13 cellular contexts compared by ENCODE assay signal in the genomic region with DNA sequence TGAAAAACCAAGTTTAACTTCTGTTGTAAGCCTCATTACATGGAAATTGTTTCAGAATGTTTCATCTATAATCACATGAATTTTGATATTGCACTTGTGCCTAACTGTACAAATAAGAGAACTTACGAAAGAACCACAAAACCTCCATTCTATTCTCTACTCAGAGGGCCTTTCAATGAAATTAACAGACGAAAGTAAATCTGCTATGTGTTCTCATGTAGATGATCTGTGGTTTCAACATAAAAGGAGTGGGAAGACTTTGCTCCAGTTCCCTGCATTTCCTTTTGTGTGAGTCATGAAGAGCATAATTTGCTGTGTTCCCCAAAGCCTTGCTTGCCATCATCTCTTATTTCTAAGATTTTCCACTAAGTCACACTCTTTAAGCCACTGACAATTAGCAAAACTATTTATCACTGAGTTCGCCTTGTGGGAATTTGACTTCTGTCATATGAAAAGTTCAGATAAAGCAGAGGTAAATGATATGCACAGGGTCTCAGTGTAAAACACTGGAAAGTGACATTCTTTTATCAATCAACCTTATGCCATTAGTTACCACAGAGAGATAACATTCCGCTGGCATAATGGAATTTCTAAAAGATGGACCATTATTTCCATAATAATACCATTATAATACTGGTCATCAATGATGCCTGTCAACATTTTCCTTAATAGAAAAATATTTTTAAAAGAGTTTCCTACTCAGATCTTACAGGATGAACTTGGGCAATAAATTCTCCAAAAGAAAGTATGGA.
DNase-seq lines count a peak whose midpoint lies in the region; ATAC-seq, FAIRE-seq and TF ChIP-seq lines count a peak whose summit lies in the region.
"Had no signal": no experiment of that assay in that cellular context is flagged by ENCODE, and none has a peak within 500 bp of the region (broad histone marks: within the 10 kb centered on the region; RNA-seq: fewer than 3 reads in every experiment).

No MANE protein-coding gene starts in this region.

- H3K9me3 ChIP-seq in HUES64 (ENCODE audit: insufficient read depth, low read depth, low read length), result no peaks in the 10 kb centered on the region

- peaks cover 37% of the 10 kb centered on the region for H3K4me1 ChIP-seq in HUES64 (ENCODE audit: insufficient read depth, low read length)

- H3K36me3 ChIP-seq in HUES64 (ENCODE audit: insufficient read depth, low read length) (no peaks in the 10 kb centered on the region), kidney epithelial cell (ENCODE audit: control insufficient read depth, insufficient read depth, low read length) (no peaks in the 10 kb centered on the region)

- no peaks in the 10 kb centered on the region for H3K27me3 ChIP-seq in HUES64 (ENCODE audit: insufficient read depth, low read length)
- no peaks in the 10 kb centered on the region for H3K27me3 ChIP-seq in kidney epithelial cell (ENCODE audit: control insufficient read depth, insufficient read depth, low read length)

- H3K9ac ChIP-seq in HUES64 (ENCODE audit: low read depth, low read length), result no peak overlapping the region

- no peak for FAIRE-seq in D721Med (lab: Jason Lieb, UNC)

- TF ChIP-seq CTCF in AG10803 (conservative IDR thresholded peaks at IDR 0.05; ENCODE audit: low read length) (no peak), kidney epithelial cell (IDR thresholded peaks at IDR 0.05; ENCODE audit: insufficient read depth, low read length, poor library complexity, severe bottlenecking) (no peak), D721Med (IDR thresholded peaks at IDR 0.05; ENCODE audit: insufficient read depth, missing control alignments) (no peak)

- peak overlapping the region; percentile 28; the same call in 1 of the 2 replicates for H3K27ac ChIP-seq in HUES64 (ENCODE audit: low read depth, low read length)

- ATAC-seq in GM21825 (IDR thresholded peaks at IDR 0.05; ENCODE audit: unreplicated experiment) (no peak), HG02840 (IDR thresholded peaks at IDR 0.05; ENCODE audit: low FRiP score, unreplicated experiment) (no peak)

- H3K4me3 ChIP-seq in AG10803 (ENCODE audit: low read length), result no peak overlapping the region
- no peak overlapping the region for H3K4me3 ChIP-seq in HUES64 (ENCODE audit: low read length)
- H3K4me3 ChIP-seq in kidney epithelial cell (ENCODE audit: low read depth, low read length), result no peak overlapping the region

- WGBS in HUES64, result 76% methylated on average over 3 of the region's 4 CpGs

- DNase-seq in AG10803 (ENCODE audit: low read depth), result peak; percentile 67
- DNase-seq in astrocyte of the hippocampus (ENCODE audit: low read depth, low spot score), result peak; percentile 91
- peak; percentile 21 for DNase-seq in kidney epithelial cell (ENCODE audit: low read depth)
- DNase-seq in D721Med (ENCODE audit: insufficient read length, low spot score), result no peak
- DNase-seq in DMS153 treated with DMSO at 0.1 percent for 48 hours (lab: John Stamatoyannopoulos, UW; ENCODE audit: unreplicated experiment), result no peak
- DNase-seq: CD4-positive, CD25-positive, alpha-beta regulatory T cell; effector CD4-positive, alpha-beta T cell; naive B cell; NCI-H1436 treated with DMSO at 0.1 percent for 48 hours; stimulated activated CD4-positive, alpha-beta T cell treated with anti-CD3 and anti-CD28 coated beads, Interleukin-15, amount 100 ng/mL, for 24 hours had no signal

Comparison
In these comparisons a context has a peak if more than half of its experiments do, and no peak if none do; other contexts are left out.
1. DNase-seq: peak in AG10803 (single experiment), astrocyte of the hippocampus (single experiment) and kidney epithelial cell (single experiment); none in D721Med (single experiment) and DMS153 treated with DMSO at 0.1 percent for 48 hours (single experiment).